23 cellular contexts compared by ENCODE assay signal in genomic region chr13:112205990-112206389, GRCh38.
"Had no signal": no experiment of that assay in that cellular context is flagged by ENCODE, and none has a peak within 500 bp of the region (broad histone marks: within the 10 kb centered on the region; RNA-seq: fewer than 3 reads in every experiment).

No MANE protein-coding gene starts in this region.

- H3K4me3 Mint-ChIP-seq: central memory CD8-positive, alpha-beta T cell; immature natural killer cell; naive B cell; T-helper 2 cell treated with Interferon-gamma antibody and Interleukin-4, amounts not matched to agents 5 μg/mL and 100 μg/mL, for 36 hours had no signal

- H3K4me2 ChIP-seq: SK-N-SH had no signal

- H3K36me3 Mint-ChIP-seq: immature natural killer cell, naive B cell had no signal

- H3K4me3 ChIP-seq: body of pancreas, colonic mucosa, mucosa of descending colon, tibial nerve, uterus had no signal

- DNase-seq: activated CD4-positive, alpha-beta T cell treated with anti-CD3 and anti-CD28 coated beads for 4 hours; activated CD8-positive, alpha-beta memory T cell treated with anti-CD3 and anti-CD28 coated beads for 24 hours; activated gamma-delta T cell treated with Interleukin-2 at 50 U/mL for 16 hours; body of pancreas; colonic mucosa; gastrocnemius medialis; heart right ventricle; immature natural killer cell; kidney glomerular epithelial cell; mesenchymal stem cell; mucosa of descending colon; naive B cell; nucleus accumbens; posterior cingulate gyrus; SK-N-SH; stimulated activated CD4-positive, alpha-beta T cell treated with anti-CD3 and anti-CD28 coated beads, Interleukin-2, amount 100 ng/mL, for 24 hours; stimulated activated naive CD8-positive, alpha-beta T cell treated with anti-CD3 and anti-CD28 coated beads, Interleukin-15, Interleukin-2, amounts not matched to agents 100 U/mL and 50 U/mL, for 24 hours; uterus had no signal

- FAIRE-seq: TTC549 had no signal

- H3K4me1 ChIP-seq: colonic mucosa, gastrocnemius medialis, uterus had no signal

- H3K36me3 ChIP-seq: colonic mucosa, gastrocnemius medialis, heart right ventricle, tibial nerve, uterus had no signal

- H3K9me3 ChIP-seq: body of pancreas, colonic mucosa, gastrocnemius medialis, heart right ventricle, mucosa of descending colon, SK-N-SH, tibial nerve, uterus had no signal

- H3K27ac ChIP-seq: colonic mucosa, gastrocnemius medialis, tibial nerve, uterus had no signal

- ATAC-seq: body of pancreas; esophagus mucosa; gastrocnemius medialis; mucosa of descending colon; stimulated activated naive CD8-positive, alpha-beta T cell treated with anti-CD3 and anti-CD28 coated beads, Interleukin-15, Interleukin-2, amounts not matched to agents 100 U/mL and 50 U/mL, for 24 hours had no signal

- H3K4me1 Mint-ChIP-seq: central memory CD8-positive, alpha-beta T cell; immature natural killer cell had no signal

- H3K9ac ChIP-seq: SK-N-SH had no signal

- H3K9me3 Mint-ChIP-seq: central memory CD8-positive, alpha-beta T cell; immature natural killer cell; T-helper 2 cell treated with Interferon-gamma antibody and Interleukin-4, amounts not matched to agents 5 μg/mL and 100 μg/mL, for 36 hours had no signal

- H3K27me3 ChIP-seq: body of pancreas, uterus had no signal

- H3K27ac Mint-ChIP-seq: immature natural killer cell; naive B cell; T-helper 2 cell treated with Interferon-gamma antibody and Interleukin-4, amounts not matched to agents 5 μg/mL and 100 μg/mL, for 36 hours had no signal
